15 cellular contexts compared by ENCODE assay signal in the genomic region with DNA sequence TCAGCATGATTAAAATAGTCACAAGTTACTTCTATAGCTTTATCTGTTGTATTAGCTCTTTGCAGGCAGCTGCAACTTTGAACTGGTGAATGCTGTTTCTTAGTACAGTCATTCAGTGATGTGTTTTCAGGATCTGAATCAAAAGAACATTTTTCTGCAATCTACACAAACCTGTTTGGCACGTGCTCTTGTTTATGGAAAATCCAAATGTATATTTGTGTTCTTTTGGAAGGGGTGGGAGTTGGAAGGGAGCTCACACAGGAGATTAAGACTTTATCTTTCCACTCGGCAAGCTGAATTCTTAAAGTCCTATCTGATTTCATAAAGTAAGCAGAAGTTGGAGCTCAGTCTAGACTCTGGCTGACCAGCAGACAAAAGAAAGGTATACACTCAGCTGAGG.
DNase-seq lines count a peak whose midpoint lies in the region; ATAC-seq and TF ChIP-seq lines count a peak whose summit lies in the region.
"Had no signal": no experiment of that assay in that cellular context is flagged by ENCODE, and none has a peak within 500 bp of the region (broad histone marks: within the 10 kb centered on the region; RNA-seq: fewer than 3 reads in every experiment).

No MANE protein-coding gene starts in this region.

- H3K9ac ChIP-seq in adipocyte (ENCODE audit: low read length) (no peak overlapping the region), smooth muscle cell (ENCODE audit: low read depth) (no peak overlapping the region), endodermal cell (ENCODE audit: extremely low read depth, low read length, poor library complexity, severe bottlenecking) (no peak overlapping the region)

- H3K27me3 Mint-ChIP-seq in endodermal cell (ENCODE audit: insufficient read depth) = peaks cover 24% of the 10 kb centered on the region

- no peaks in the 10 kb centered on the region for H4K20me1 ChIP-seq in smooth muscle cell (ENCODE audit: low read depth)

- H3K27ac ChIP-seq in HEK293 (ENCODE audit: extremely low read depth, low read depth, low read length) (no peak overlapping the region), smooth muscle cell (ENCODE audit: low read depth) (peak overlapping the region; percentile 7), endodermal cell (ENCODE audit: low read depth, low read length) (no peak overlapping the region)
- H3K27ac ChIP-seq: C4-2B had no signal

- H3K27ac Mint-ChIP-seq in endodermal cell = no peak overlapping the region
- H3K27ac Mint-ChIP-seq: CD4-positive, alpha-beta memory T cell; GM23338 had no signal

- H3K4me3 Mint-ChIP-seq in endodermal cell = no peak overlapping the region
- H3K4me3 Mint-ChIP-seq: CD4-positive, alpha-beta memory T cell; GM23338 had no signal

- no peaks in the 10 kb centered on the region; the same call in 1 of the 2 replicates for H3K9me3 ChIP-seq in HEK293 (ENCODE audit: control insufficient read depth, insufficient read depth, low read depth, low read length)
- H3K9me3 ChIP-seq in adipocyte (ENCODE audit: control insufficient read depth, low read length) = no peaks in the 10 kb centered on the region
- no peaks in the 10 kb centered on the region for H3K9me3 ChIP-seq in smooth muscle cell (replicated peaks; ENCODE audit: low read depth)
- H3K9me3 ChIP-seq in endodermal cell (ENCODE audit: control insufficient read depth, low read length) = no peaks in the 10 kb centered on the region
- H3K9me3 ChIP-seq: BE2C had no signal

- H2AFZ ChIP-seq in smooth muscle cell (ENCODE audit: low read depth) = no peak overlapping the region
- H2AFZ ChIP-seq: GM23338 had no signal

- H3K4me1 Mint-ChIP-seq in endodermal cell = peaks cover 10% of the 10 kb centered on the region
- H3K4me1 Mint-ChIP-seq: CD4-positive, alpha-beta memory T cell; GM23338 had no signal

- no peaks in the 10 kb centered on the region for H3K36me3 Mint-ChIP-seq in endodermal cell (ENCODE audit: low read depth)
- H3K36me3 Mint-ChIP-seq: CD4-positive, alpha-beta memory T cell had no signal

- CTCF ChIA-PET in HEK293 (lab: Yijun Ruan, JAX) = interaction anchor here (0.7 to 1.3 kb wide), 3 partner anchors 105 to 838 kb away, joined by 3 to 6 read pairs (median 4); no protein-coding TSS in a partner anchor

- TF ChIP-seq CTCF in HEK293 (tag by site-specific recombination; IDR thresholded peaks at IDR 0.05) (no peak), fibroblast of villous mesenchyme (IDR thresholded peaks at IDR 0.05; ENCODE audit: insufficient read depth, low read depth, low read length) (no peak), smooth muscle cell (IDR thresholded peaks at IDR 0.05; ENCODE audit: borderline replicate concordance, insufficient read depth, poor library complexity, severe bottlenecking) (no peak), endodermal cell (conservative IDR thresholded peaks at IDR 0.05) (no peak)

- DNase-seq in adipocyte (ENCODE audit: low read depth) (peak; percentile 69), fibroblast of villous mesenchyme (ENCODE audit: low read depth) (peak; percentile 71), smooth muscle cell (lab: John Stamatoyannopoulos, UW; ENCODE audit: unreplicated experiment) (no peak), endodermal cell (no peak)
- DNase-seq: BE2C; CD4-positive, alpha-beta memory T cell; DND-41; GF-D8; H7 had no signal

- POLR2A ChIA-PET in HEK293 (lab: Yijun Ruan, JAX) = no interaction called here

- peaks cover 9% of the 10 kb centered on the region for H3F3A ChIP-seq in smooth muscle cell (ENCODE audit: low read depth)

- ATAC-seq in GM19452 (IDR thresholded peaks at IDR 0.05; ENCODE audit: unreplicated experiment) (no peak), HG03442 (IDR thresholded peaks at IDR 0.05; ENCODE audit: unreplicated experiment) (no peak)
- ATAC-seq: GM23338, HepG2 had no signal

- H3K27me3 ChIP-seq in adipocyte (replicated peaks; ENCODE audit: control insufficient read depth, insufficient read depth, low read length) (no peaks in the 10 kb centered on the region), smooth muscle cell (ENCODE audit: low read depth) (no peaks in the 10 kb centered on the region), endodermal cell (ENCODE audit: control insufficient read depth, insufficient read depth, low read length, poor library complexity, severe bottlenecking) (peaks cover 30% of the 10 kb centered on the region)
- H3K27me3 ChIP-seq: BE2C had no signal

- no peaks in the 10 kb centered on the region for H3K79me2 ChIP-seq in smooth muscle cell (ENCODE audit: low read depth)

- no peaks in the 10 kb centered on the region for H3K9me3 Mint-ChIP-seq in endodermal cell
- H3K9me3 Mint-ChIP-seq: CD4-positive, alpha-beta memory T cell; GM23338 had no signal

- H3K36me3 ChIP-seq in HEK293 (ENCODE audit: control insufficient read depth in 2 of 2, insufficient read depth in 1 of 2, low read length in 2 of 2) (no peaks in the 10 kb centered on the region), adipocyte (ENCODE audit: control insufficient read depth, insufficient read depth, low read length, severe bottlenecking) (no peaks in the 10 kb centered on the region), smooth muscle cell (ENCODE audit: low read depth) (no peaks in the 10 kb centered on the region), endodermal cell (ENCODE audit: control insufficient read depth, insufficient read depth, low read length) (no peaks in the 10 kb centered on the region)
- H3K36me3 ChIP-seq: BE2C had no signal

- no peak overlapping the region for H3K4me2 ChIP-seq in smooth muscle cell
- H3K4me2 ChIP-seq: GM23338 had no signal

- peaks cover 34% of the 10 kb centered on the region for H3K4me1 ChIP-seq in HEK293 (ENCODE audit: control insufficient read depth, insufficient read depth, low read length)
- H3K4me1 ChIP-seq in adipocyte (ENCODE audit: control insufficient read depth, insufficient read depth, low read length) = peaks cover 15% of the 10 kb centered on the region
- peaks cover 4% of the 10 kb centered on the region for H3K4me1 ChIP-seq in smooth muscle cell (ENCODE audit: low read depth)
- no peaks in the 10 kb centered on the region for H3K4me1 ChIP-seq in endodermal cell (ENCODE audit: control insufficient read depth, insufficient read depth, low read length)
- H3K4me1 ChIP-seq: BE2C had no signal

- 8% methylated on average over 2 of the region's 2 CpGs for WGBS in smooth muscle cell (ENCODE audit: low lambda C conversion rate)
- WGBS in endodermal cell (ENCODE audit: insufficient coverage in 1 of 2, insufficient read length in 1 of 2), 2 experiments = 95 to 100% methylated on average over 1 to 2 of the region's 2 CpGs

- no peak overlapping the region for H3K4me3 ChIP-seq in HEK293 (ENCODE audit: low read depth, low read length)
- H3K4me3 ChIP-seq in adipocyte (ENCODE audit: low read length) = no peak overlapping the region
- H3K4me3 ChIP-seq in fibroblast of villous mesenchyme (ENCODE audit: low read depth, low read length) = no peak overlapping the region
- no peak overlapping the region for H3K4me3 ChIP-seq in smooth muscle cell
- H3K4me3 ChIP-seq in endodermal cell (ENCODE audit: low read length) = no peak overlapping the region
- H3K4me3 ChIP-seq: GM23338 had no signal

TF ChIP-seq in HEK293, 187 proteins besides CTCF, POLR2A, EP300 and RAD21:
- 0 out of 2 replicates have a peak, but pooled peaks have one; percentile 26 for TF ChIP-seq TRIM28 (IDR thresholded peaks at IDR 0.05; ENCODE audit: borderline replicate concordance, low read length)
- TF ChIP-seq, protein P1, sequence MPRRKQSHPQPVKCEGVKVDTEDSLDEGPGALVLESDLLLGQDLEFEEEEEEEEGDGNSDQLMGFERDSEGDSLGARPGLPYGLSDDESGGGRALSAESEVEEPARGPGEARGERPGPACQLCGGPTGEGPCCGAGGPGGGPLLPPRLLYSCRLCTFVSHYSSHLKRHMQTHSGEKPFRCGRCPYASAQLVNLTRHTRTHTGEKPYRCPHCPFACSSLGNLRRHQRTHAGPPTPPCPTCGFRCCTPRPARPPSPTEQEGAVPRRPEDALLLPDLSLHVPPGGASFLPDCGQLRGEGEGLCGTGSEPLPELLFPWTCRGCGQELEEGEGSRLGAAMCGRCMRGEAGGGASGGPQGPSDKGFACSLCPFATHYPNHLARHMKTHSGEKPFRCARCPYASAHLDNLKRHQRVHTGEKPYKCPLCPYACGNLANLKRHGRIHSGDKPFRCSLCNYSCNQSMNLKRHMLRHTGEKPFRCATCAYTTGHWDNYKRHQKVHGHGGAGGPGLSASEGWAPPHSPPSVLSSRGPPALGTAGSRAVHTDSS (tag by site-specific recombination; IDR thresholded peaks at IDR 0.05) = no peak

Comparison
In these comparisons a context has a peak if more than half of its experiments do, and no peak if none do; other contexts are left out.
1. DNase-seq: peak in adipocyte (single experiment) and fibroblast of villous mesenchyme (single experiment); none in smooth muscle cell (single experiment) and endodermal cell (single experiment).